In genomic region chr5:154118832-154119442, GRCh38 we compare ENCODE assay signal across 15 cellular contexts.
DNase-seq lines count a peak whose midpoint lies in the region; ATAC-seq, FAIRE-seq and TF ChIP-seq lines count a peak whose summit lies in the region.
"Had no signal": no experiment of that assay in that cellular context is flagged by ENCODE, and none has a peak within 500 bp of the region (broad histone marks: within the 10 kb centered on the region; RNA-seq: fewer than 3 reads in every experiment).

No MANE protein-coding gene starts in this region.

- no peaks in the 10 kb centered on the region for H3K27me3 ChIP-seq in astrocyte (ENCODE audit: insufficient read depth, low read length)

- no peaks in the 10 kb centered on the region for H3K9me3 ChIP-seq in astrocyte (ENCODE audit: insufficient read depth, low read depth, low read length)

- no peak for TF ChIP-seq CTCF in astrocyte (IDR thresholded peaks at IDR 0.05; ENCODE audit: insufficient read depth, low read depth, low read length)
- TF ChIP-seq CTCF in retinal pigment epithelial cell (conservative IDR thresholded peaks at IDR 0.05; ENCODE audit: low read depth, low read length), result peak; percentile 42

- no peaks in the 10 kb centered on the region for H4K20me1 ChIP-seq in astrocyte (ENCODE audit: insufficient read depth, low read length)

- H3K4me2 ChIP-seq in astrocyte (ENCODE audit: low read length), result peak overlapping the region; percentile 22
- H3K4me2 ChIP-seq: smooth muscle cell had no signal

- peaks cover 18% of the 10 kb centered on the region for H3K4me1 Mint-ChIP-seq in astrocyte (ENCODE audit: low read depth, unreplicated experiment)
- H3K4me1 Mint-ChIP-seq: central memory CD8-positive, alpha-beta T cell; stimulated activated naive B cell treated with anti-CD40 and anti-IgM and Interleukin-4, amounts not matched to agents 10 μg/mL and 1 μg/mL and 100 μg/mL, for 72 hours had no signal

- H3K4me1 ChIP-seq in astrocyte (ENCODE audit: insufficient read depth, low read length), result peaks cover 6% of the 10 kb centered on the region

- H3K4me3 ChIP-seq in astrocyte (ENCODE audit: insufficient read depth, low read depth, low read length) (no peak overlapping the region), retinal pigment epithelial cell (ENCODE audit: low read length) (no peak overlapping the region)
- H3K4me3 ChIP-seq: smooth muscle cell had no signal

- H3K9ac ChIP-seq in astrocyte (ENCODE audit: low read length), result no peak overlapping the region

- no peak overlapping the region for H3K27ac Mint-ChIP-seq in astrocyte (ENCODE audit: unreplicated experiment)
- H3K27ac Mint-ChIP-seq: stimulated activated naive B cell treated with anti-CD40 and anti-IgM and Interleukin-4, amounts not matched to agents 10 μg/mL and 1 μg/mL and 100 μg/mL, for 72 hours had no signal

- DNase-seq in NCI-H345 (lab: John Stamatoyannopoulos, UW) (peak; percentile 36), NCI-H345 treated with DMSO at 0.1 percent for 48 hours (lab: John Stamatoyannopoulos, UW; ENCODE audit: unreplicated experiment) (no peak), HT1080 (ENCODE audit: low read depth) (peak; percentile 53), astrocyte (ENCODE audit: low read depth) (peak; percentile 33), retinal pigment epithelial cell (ENCODE audit: low read depth) (peak; percentile 70), AML-193 (lab: John Stamatoyannopoulos, UW) (no peak)
- DNase-seq in activated T-cell treated with anti-CD3 and anti-CD28 coated beads, Interleukin-2, amount 50 U/mL, for 48 hours, result no peak
- DNase-seq: activated T-cell treated with anti-CD3 and anti-CD28 coated beads, Interleukin-2, amount 50 U/mL, for 4 hours; foreskin melanocyte; NCI-H748 treated with DMSO at 0.1 percent for 48 hours; stimulated activated naive B cell treated with anti-CD40 and anti-IgM and Interleukin-4, amounts not matched to agents 10 μg/mL and 1 μg/mL and 100 μg/mL, for 72 hours; T-helper 9 cell had no signal

- no peak for FAIRE-seq in astrocyte (lab: Jason Lieb, UNC)

- no peaks in the 10 kb centered on the region for H3K36me3 ChIP-seq in astrocyte (ENCODE audit: insufficient read depth, low read length)

- no peak overlapping the region for H2AFZ ChIP-seq in astrocyte (ENCODE audit: low read depth, low read length)

- no peak for ATAC-seq in GM19467 (IDR thresholded peaks at IDR 0.05; ENCODE audit: unreplicated experiment)
- ATAC-seq: activated T-cell treated with anti-CD3 and anti-CD28 coated beads, Interleukin-2, amount 50 U/mL, for 4 hours; stimulated activated naive B cell treated with anti-CD40 and anti-IgM and Interleukin-4, amounts not matched to agents 10 μg/mL and 1 μg/mL and 100 μg/mL, for 72 hours had no signal

- H3K36me3 Mint-ChIP-seq in astrocyte (ENCODE audit: low read depth, unreplicated experiment), result no peaks in the 10 kb centered on the region

- H3K27ac ChIP-seq in astrocyte (ENCODE audit: low read depth, low read length), result no peak overlapping the region

- no peaks in the 10 kb centered on the region for H3K79me2 ChIP-seq in astrocyte (ENCODE audit: insufficient read depth, low read length)

- no peak overlapping the region for H3K4me3 Mint-ChIP-seq in astrocyte (ENCODE audit: unreplicated experiment)
- H3K4me3 Mint-ChIP-seq: activated T-cell treated with anti-CD3 and anti-CD28 coated beads, Interleukin-2, amount 50 U/mL, for 4 hours; central memory CD8-positive, alpha-beta T cell; stimulated activated naive B cell treated with anti-CD40 and anti-IgM and Interleukin-4, amounts not matched to agents 10 μg/mL and 1 μg/mL and 100 μg/mL, for 72 hours had no signal

- peaks cover 18% of the 10 kb centered on the region for H3K27me3 Mint-ChIP-seq in astrocyte (ENCODE audit: low read depth, unreplicated experiment)

- peaks cover 2% of the 10 kb centered on the region for H3K9me3 Mint-ChIP-seq in astrocyte (ENCODE audit: unreplicated experiment)

Comparison
In these comparisons a context has a peak if more than half of its experiments do, and no peak if none do; other contexts are left out.
1. DNase-seq: peak in NCI-H345 (single experiment), HT1080 (single experiment), astrocyte (single experiment) and retinal pigment epithelial cell (single experiment); none in NCI-H345 treated with DMSO at 0.1 percent for 48 hours (single experiment), activated T-cell treated with anti-CD3 and anti-CD28 coated beads, Interleukin-2, amount 50 U/mL, for 48 hours (0 of 2) and AML-193 (0 of 2).